In genomic region chrX:63755892-63756291, GRCh38 we compare ENCODE assay signal across 1 cellular context.
TF ChIP-seq lines count a peak whose summit lies in the region.

No MANE protein-coding gene starts in this region.

TF ChIP-seq in GM23338, 12 proteins besides CTCF, POLR2A, EP300 and RAD21 (continued from another document):
- TF ChIP-seq ZNF462 (CRISPR knock-in tag; IDR thresholded peaks at IDR 0.05), result no peak
- TF ChIP-seq JUNB (IDR thresholded peaks at IDR 0.05; ENCODE audit: unreplicated experiment), result no peak
